In genomic region chr2:234240917-234241316, GRCh38 we compare ENCODE assay signal across 14 cellular contexts.
A peak's percentile ranks its signal among the peaks of the same experiment; 100 is the strongest.
DNase-seq lines count a peak whose midpoint lies in the region; FAIRE-seq and TF ChIP-seq lines count a peak whose summit lies in the region.
"Had no signal": no experiment of that assay in that cellular context is flagged by ENCODE, and none has a peak within 500 bp of the region (broad histone marks: within the 10 kb centered on the region; RNA-seq: fewer than 3 reads in every experiment).

No MANE protein-coding gene starts in this region.

- intact Hi-C loops in ovary (cut with DNase I), result no loop called here
- intact Hi-C loops in activated CD4-positive, alpha-beta memory T cell treated with anti-CD3 and anti-CD28 coated beads for 36 hours (cut with micrococcal nuclease), result no loop called here

- no peaks in the 10 kb centered on the region for H3K27me3 Mint-ChIP-seq in nephron (ENCODE audit: low read depth)
- H3K27me3 Mint-ChIP-seq in activated CD4-positive, alpha-beta memory T cell treated with anti-CD3 and anti-CD28 coated beads for 36 hours, result no peaks in the 10 kb centered on the region

- TF ChIP-seq EP300 in ovary (IDR thresholded peaks at IDR 0.05), result no peak

- peak overlapping the region; percentile 29 to 47 (median 37) for H3K27ac Mint-ChIP-seq in nephron
- H3K27ac Mint-ChIP-seq in activated CD4-positive, alpha-beta memory T cell treated with anti-CD3 and anti-CD28 coated beads for 36 hours, result no peak overlapping the region

- POLR2A ChIA-PET in activated CD4-positive, alpha-beta memory T cell treated with anti-CD3 and anti-CD28 coated beads for 36 hours (lab: Charles Lee), result no interaction called here

- TF ChIP-seq POLR2A in ovary (IDR thresholded peaks at IDR 0.05), result no peak

- no peak overlapping the region for H3K27ac ChIP-seq in ovary
- H3K27ac ChIP-seq: body of pancreas, pancreas had no signal

- H3K4me1 Mint-ChIP-seq in nephron, result peaks cover 21% of the 10 kb centered on the region
- peaks cover 10% of the 10 kb centered on the region for H3K4me1 Mint-ChIP-seq in activated CD4-positive, alpha-beta memory T cell treated with anti-CD3 and anti-CD28 coated beads for 36 hours (ENCODE audit: low read depth)

- FAIRE-seq in bronchial epithelial cell (lab: Jason Lieb, UNC), result no peak
- FAIRE-seq: HepG2, pancreas had no signal

- WGBS in ovary, 3 donors, result 66 to 85% (median 85%) methylated on average over 2 of the region's 2 CpGs

- CTCF ChIA-PET in activated CD4-positive, alpha-beta memory T cell treated with anti-CD3 and anti-CD28 coated beads for 36 hours (lab: Charles Lee), result no interaction called here

- H3K9me3 ChIP-seq in ovary, result no peaks in the 10 kb centered on the region
- H3K9me3 ChIP-seq: body of pancreas, pancreas had no signal

- DNase-seq in AG20443 (ENCODE audit: low spot score) (peak; percentile 54), M059J (ENCODE audit: low read depth) (peak; percentile 82), bronchial epithelial cell (ENCODE audit: low read depth) (peak; percentile 79), ovary (no peak)
- DNase-seq in stimulated activated CD4-positive, alpha-beta T cell treated with anti-CD3 and anti-CD28 coated beads, Interleukin-2, amount 100 ng/mL, for 24 hours, result no peak
- no peak for DNase-seq in activated CD4-positive, alpha-beta T cell treated with anti-CD3 and anti-CD28 coated beads, Interleukin-2, amount 50 U/mL, for 48 hours
- no peak for DNase-seq in activated CD4-positive, alpha-beta memory T cell treated with anti-CD3 and anti-CD28 coated beads for 36 hours
- DNase-seq: activated effector memory CD4-positive, alpha-beta T cell treated with anti-CD3 and anti-CD28 coated beads, Interleukin-2, amount 50 U/mL, for 16 hours; body of pancreas; immature natural killer cell; NCI-H1105 treated with DMSO at 0.1 percent for 48 hours; pancreas had no signal

- H3K4me1 ChIP-seq in ovary (ENCODE audit: insufficient read depth), result no peaks in the 10 kb centered on the region
- H3K4me1 ChIP-seq: body of pancreas, pancreas had no signal

- H3K36me3 Mint-ChIP-seq in nephron (ENCODE audit: low read depth), result peaks cover 4% of the 10 kb centered on the region
- H3K36me3 Mint-ChIP-seq in activated CD4-positive, alpha-beta memory T cell treated with anti-CD3 and anti-CD28 coated beads for 36 hours, result no peaks in the 10 kb centered on the region

- H3K36me3 ChIP-seq in bronchial epithelial cell (ENCODE audit: control insufficient read depth, insufficient read depth, low read length), result no peaks in the 10 kb centered on the region
- no peaks in the 10 kb centered on the region for H3K36me3 ChIP-seq in ovary
- H3K36me3 ChIP-seq: pancreas had no signal

- no peak overlapping the region for H3K4me3 Mint-ChIP-seq in nephron
- H3K4me3 Mint-ChIP-seq in activated CD4-positive, alpha-beta memory T cell treated with anti-CD3 and anti-CD28 coated beads for 36 hours, result no peak overlapping the region
- H3K4me3 Mint-ChIP-seq: immature natural killer cell had no signal

- H3K4me3 ChIP-seq in bronchial epithelial cell (ENCODE audit: low read depth, low read length) (no peak overlapping the region), ovary (no peak overlapping the region)
- H3K4me3 ChIP-seq: body of pancreas, pancreas had no signal

- H3K9me3 Mint-ChIP-seq in nephron, result peaks cover 7% of the 10 kb centered on the region
- peaks cover 2% of the 10 kb centered on the region for H3K9me3 Mint-ChIP-seq in activated CD4-positive, alpha-beta memory T cell treated with anti-CD3 and anti-CD28 coated beads for 36 hours
- H3K9me3 Mint-ChIP-seq: immature natural killer cell had no signal

- TF ChIP-seq CTCF in bronchial epithelial cell (IDR thresholded peaks at IDR 0.05; ENCODE audit: insufficient read depth, low read length, severe bottlenecking) (no peak), nephron (IDR thresholded peaks at IDR 0.05; ENCODE audit: unreplicated experiment in 3 of 3) (no peak), ovary (IDR thresholded peaks at IDR 0.05) (no peak)

- H3K27me3 ChIP-seq in bronchial epithelial cell (ENCODE audit: control insufficient read depth, insufficient read depth, low read length), result no peaks in the 10 kb centered on the region
- no peaks in the 10 kb centered on the region for H3K27me3 ChIP-seq in ovary
- H3K27me3 ChIP-seq: body of pancreas, pancreas had no signal

Comparison
In these comparisons a context has a peak if more than half of its experiments do, and no peak if none do; other contexts are left out.
1. DNase-seq: peak in AG20443 (single experiment), M059J (single experiment) and bronchial epithelial cell (single experiment); none in ovary (0 of 5), stimulated activated CD4-positive, alpha-beta T cell treated with anti-CD3 and anti-CD28 coated beads, Interleukin-2, amount 100 ng/mL, for 24 hours (0 of 2), activated CD4-positive, alpha-beta T cell treated with anti-CD3 and anti-CD28 coated beads, Interleukin-2, amount 50 U/mL, for 48 hours (0 of 2) and activated CD4-positive, alpha-beta memory T cell treated with anti-CD3 and anti-CD28 coated beads for 36 hours (single experiment).